7 cellular contexts compared by ENCODE assay signal in the genomic region with DNA sequence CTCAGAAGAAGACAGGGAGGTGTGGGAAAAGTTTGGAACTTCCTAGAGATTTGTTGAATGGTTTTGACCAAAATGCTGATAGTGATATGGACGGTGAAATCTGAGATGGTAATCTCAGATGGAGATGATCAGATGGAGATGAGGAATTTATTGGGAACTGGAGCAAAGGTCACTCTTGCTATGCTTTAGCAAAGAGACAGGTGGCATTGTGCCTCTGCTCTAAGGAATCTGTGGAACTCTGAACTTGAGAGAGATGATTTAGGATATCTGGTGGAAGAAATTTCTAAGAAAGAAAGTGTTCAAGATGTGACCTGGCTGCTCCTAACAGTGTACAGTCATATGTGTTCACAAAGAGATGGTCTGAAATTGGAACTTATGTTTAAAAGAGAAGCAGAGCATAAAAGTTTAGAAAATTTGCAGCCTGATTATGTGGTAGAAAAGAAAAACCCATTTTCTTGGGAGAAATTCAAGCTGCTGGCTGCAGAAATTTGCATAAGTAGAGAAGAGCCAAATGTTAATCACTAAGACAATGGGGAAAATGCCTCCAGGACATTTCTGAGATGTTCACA. TPM values are rescaled to one million over a fixed set of nuclear protein-coding genes. Genes with fewer than 3 reads are reported as not detected.
A peak's percentile ranks its signal among the peaks of the same experiment; 100 is the strongest.
DNase-seq lines count a peak whose midpoint lies in the region; ATAC-seq, FAIRE-seq and TF ChIP-seq lines count a peak whose summit lies in the region.
"Not testable (repeated sequence)": the region's sequence is repeated elsewhere in the genome, so short reads cannot be mapped to it uniquely, and the experiment has no call there.

No MANE protein-coding gene starts in this region.

- H3K4me1 ChIP-seq in GM23338 (ENCODE audit: insufficient read depth); endothelial cell of umbilical vein (ENCODE audit: control insufficient read depth, extremely low read depth, insufficient read depth, low read length); mesendoderm (ENCODE audit: control insufficient read depth, low read depth, low read length): not testable (repeated sequence)

- no CpG with 5 or more reads among the region's 1 CpG for WGBS in mesendoderm (ENCODE audit: extremely low coverage, insufficient coverage, low lambda C conversion rate)

- peaks cover 30% of the 10 kb centered on the region for H3K9me3 Mint-ChIP-seq in GM23338
- peaks cover 15% of the 10 kb centered on the region for H3K9me3 Mint-ChIP-seq in activated CD4-positive, alpha-beta T cell treated with anti-CD3 and anti-CD28 coated beads, Interleukin-2, amount 10 ng/mL, durations not matched to agents 24 days and 14 days
- peaks cover 42% of the 10 kb centered on the region for H3K9me3 Mint-ChIP-seq in activated T-helper 1 cell treated with anti-CD3 and anti-CD28 coated beads, Interleukin-12 subunit alpha, Interleukin-12 subunit beta, Interleukin-2, Interleukin-4 antibody, amounts not matched to agents 30 ng/mL and 10 ng/mL and 1 ng/mL, durations not matched to agents 14 hours and 24 hours and 36 hours
- peaks cover 11% of the 10 kb centered on the region for H3K9me3 Mint-ChIP-seq in activated naive CD8-positive, alpha-beta T cell (ENCODE audit: low read depth)

- not testable (repeated sequence) for H2BK120ac ChIP-seq in mesendoderm (ENCODE audit: low read depth, low read length)

- TF ChIP-seq EP300 in Ishikawa (IDR thresholded peaks at IDR 0.05; ENCODE audit: borderline replicate concordance), result not testable (repeated sequence)

- H3K79me2 ChIP-seq in GM23338 (replicated peaks; ENCODE audit: insufficient read depth); endothelial cell of umbilical vein (ENCODE audit: control insufficient read depth, insufficient read depth, low read length); mesendoderm (ENCODE audit: control insufficient read depth, insufficient read depth, low read length): not testable (repeated sequence)

- not testable (repeated sequence) for H3K4me2 ChIP-seq in GM23338; endothelial cell of umbilical vein (ENCODE audit: insufficient read depth, low read length); mesendoderm (ENCODE audit: low read length)

- H3K9ac ChIP-seq in endothelial cell of umbilical vein (replicated peaks; ENCODE audit: extremely low read depth, insufficient read depth, low read length); mesendoderm (ENCODE audit: low read length): not testable (repeated sequence)

- not testable (repeated sequence) for TF ChIP-seq POLR2A in endothelial cell of umbilical vein (IDR thresholded peaks at IDR 0.05; ENCODE audit: low read depth, low read length)

- dilution Hi-C loops in endothelial cell of umbilical vein (cut with MboI; ENCODE audit: extremely low pct_ligation_motif_present, low sequenced_read_pairs), result not testable (repeated sequence)

- POLR2A ChIA-PET in endothelial cell of umbilical vein (lab: Charles Lee), result not testable (repeated sequence)

- H3K9me1 ChIP-seq in endothelial cell of umbilical vein (replicated peaks; ENCODE audit: control insufficient read depth, extremely low read depth, insufficient read depth, low read length), result not testable (repeated sequence)

- H2BK5ac ChIP-seq in mesendoderm (ENCODE audit: low read length), result not testable (repeated sequence)

- H3K18ac ChIP-seq in mesendoderm (ENCODE audit: low read length), result not testable (repeated sequence)

- not testable (repeated sequence) for ATAC-seq in GM23338

- intact Hi-C loops in activated CD4-positive, alpha-beta T cell treated with anti-CD3 and anti-CD28 coated beads, Interleukin-2, amount 10 ng/mL, durations not matched to agents 24 days and 14 days (cut with micrococcal nuclease); endothelial cell of umbilical vein (cut with micrococcal nuclease): not testable (repeated sequence)
- intact Hi-C loops in activated T-helper 1 cell treated with anti-CD3 and anti-CD28 coated beads, Interleukin-12 subunit alpha, Interleukin-12 subunit beta, Interleukin-2, Interleukin-4 antibody, amounts not matched to agents 30 ng/mL and 10 ng/mL and 1 ng/mL, durations not matched to agents 14 hours and 24 hours and 36 hours (cut with micrococcal nuclease), result loop anchor here (1.0 kb wide), 1 partner anchor 8 kb away; no protein-coding TSS in a partner anchor

- not testable (repeated sequence) for H2AFZ ChIP-seq in GM23338; endothelial cell of umbilical vein (ENCODE audit: low read depth, low read length)

- H3K4me3 Mint-ChIP-seq in GM23338; activated CD4-positive, alpha-beta T cell treated with anti-CD3 and anti-CD28 coated beads, Interleukin-2, amount 10 ng/mL, durations not matched to agents 24 days and 14 days; activated T-helper 1 cell treated with anti-CD3 and anti-CD28 coated beads, Interleukin-12 subunit alpha, Interleukin-12 subunit beta, Interleukin-2, Interleukin-4 antibody, amounts not matched to agents 30 ng/mL and 10 ng/mL and 1 ng/mL, durations not matched to agents 14 hours and 24 hours and 36 hours; activated naive CD8-positive, alpha-beta T cell: not testable (repeated sequence)

- H4K20me1 ChIP-seq in GM23338 (replicated peaks; ENCODE audit: insufficient read depth); endothelial cell of umbilical vein (replicated peaks; ENCODE audit: control insufficient read depth, extremely low read depth, insufficient read depth, low read length): not testable (repeated sequence)

- H3K9me3 ChIP-seq in endothelial cell of umbilical vein (replicated peaks; ENCODE audit: control insufficient read depth, insufficient read depth, low read length), result not testable (repeated sequence)

- peak; percentile 34; the same call in 1 of the 2 replicates for TF ChIP-seq RAD21 in Ishikawa (IDR thresholded peaks at IDR 0.05; ENCODE audit: low read depth)

- not testable (repeated sequence) for H3K4me3 ChIP-seq in GM23338; endothelial cell of umbilical vein (replicated peaks in 1 of 3; ENCODE audit: insufficient read depth in 1 of 3, low read depth in 1 of 3, low read length in 3 of 3); mesendoderm (ENCODE audit: low read length)

- DNase-seq in GM23338 (ENCODE audit: low spot score) (peak; percentile 28), mesendoderm (peak; percentile 26)
- DNase-seq in activated CD4-positive, alpha-beta T cell treated with anti-CD3 and anti-CD28 coated beads, Interleukin-2, amount 10 ng/mL, durations not matched to agents 24 days and 14 days; activated T-helper 1 cell treated with anti-CD3 and anti-CD28 coated beads, Interleukin-12 subunit alpha, Interleukin-12 subunit beta, Interleukin-2, Interleukin-4 antibody, amounts not matched to agents 30 ng/mL and 10 ng/mL and 1 ng/mL, durations not matched to agents 14 hours and 24 hours and 36 hours (ENCODE audit: low spot score); endothelial cell of umbilical vein (ENCODE audit: low read depth, low spot score): not testable (repeated sequence)

- H3K36me3 ChIP-seq in GM23338 (ENCODE audit: insufficient read depth); endothelial cell of umbilical vein (ENCODE audit: control insufficient read depth in 2 of 2, extremely low read depth in 1 of 2, insufficient read depth in 2 of 2, low read length in 2 of 2); mesendoderm (ENCODE audit: control insufficient read depth, insufficient read depth, low read length): not testable (repeated sequence)

- not testable (repeated sequence) for H3K4me1 Mint-ChIP-seq in GM23338; activated CD4-positive, alpha-beta T cell treated with anti-CD3 and anti-CD28 coated beads, Interleukin-2, amount 10 ng/mL, durations not matched to agents 24 days and 14 days; activated T-helper 1 cell treated with anti-CD3 and anti-CD28 coated beads, Interleukin-12 subunit alpha, Interleukin-12 subunit beta, Interleukin-2, Interleukin-4 antibody, amounts not matched to agents 30 ng/mL and 10 ng/mL and 1 ng/mL, durations not matched to agents 14 hours and 24 hours and 36 hours (ENCODE audit: low read depth); activated naive CD8-positive, alpha-beta T cell (ENCODE audit: low read depth)

- not testable (repeated sequence) for H3K9me2 ChIP-seq in GM23338 (ENCODE audit: insufficient read depth)

- not testable (repeated sequence) for H3K27ac Mint-ChIP-seq in GM23338
- peak overlapping the region; percentile 59 for H3K27ac Mint-ChIP-seq in activated CD4-positive, alpha-beta T cell treated with anti-CD3 and anti-CD28 coated beads, Interleukin-2, amount 10 ng/mL, durations not matched to agents 24 days and 14 days
- peak overlapping the region; percentile 66 for H3K27ac Mint-ChIP-seq in activated T-helper 1 cell treated with anti-CD3 and anti-CD28 coated beads, Interleukin-12 subunit alpha, Interleukin-12 subunit beta, Interleukin-2, Interleukin-4 antibody, amounts not matched to agents 30 ng/mL and 10 ng/mL and 1 ng/mL, durations not matched to agents 14 hours and 24 hours and 36 hours
- H3K27ac Mint-ChIP-seq in activated naive CD8-positive, alpha-beta T cell, result peak overlapping the region; percentile 73

- peak overlapping the region; percentile 64; the same call in 1 of the 2 replicates for H3K27ac ChIP-seq in GM23338 (ENCODE audit: low read depth)
- not testable (repeated sequence) for H3K27ac ChIP-seq in endothelial cell of umbilical vein (ENCODE audit: insufficient read depth, low read depth, low read length); mesendoderm (ENCODE audit: low read depth, low read length)

- not testable (repeated sequence) for H3K79me1 ChIP-seq in mesendoderm (ENCODE audit: low read length)

- H2AK5ac ChIP-seq in mesendoderm (ENCODE audit: low read length), result not testable (repeated sequence)

- BruUV-seq in endothelial cell of umbilical vein (replicated peaks; lab: Mats Ljungman, UMichigan), result not testable (repeated sequence)

- not testable (repeated sequence) for H2BK15ac ChIP-seq in mesendoderm (replicated peaks; ENCODE audit: low read depth)

- not testable (repeated sequence) for H3K23ac ChIP-seq in mesendoderm (ENCODE audit: low read length)

- not testable (repeated sequence) for H4K5ac ChIP-seq in mesendoderm (ENCODE audit: low read length)

- H3K56ac ChIP-seq in mesendoderm (ENCODE audit: low read length), result not testable (repeated sequence)

- H3K27me3 Mint-ChIP-seq in GM23338 (ENCODE audit: insufficient read depth, low read depth, poor library complexity); activated CD4-positive, alpha-beta T cell treated with anti-CD3 and anti-CD28 coated beads, Interleukin-2, amount 10 ng/mL, durations not matched to agents 24 days and 14 days; activated T-helper 1 cell treated with anti-CD3 and anti-CD28 coated beads, Interleukin-12 subunit alpha, Interleukin-12 subunit beta, Interleukin-2, Interleukin-4 antibody, amounts not matched to agents 30 ng/mL and 10 ng/mL and 1 ng/mL, durations not matched to agents 14 hours and 24 hours and 36 hours (ENCODE audit: insufficient read depth); activated naive CD8-positive, alpha-beta T cell: not testable (repeated sequence)

- H3F3A ChIP-seq in GM23338 (replicated peaks; ENCODE audit: low read depth), result not testable (repeated sequence)

- not testable (repeated sequence) for H3K27me3 ChIP-seq in GM23338 (ENCODE audit: insufficient read depth); endothelial cell of umbilical vein (ENCODE audit: control insufficient read depth in 2 of 2, insufficient read depth in 2 of 2, low read length in 2 of 2); mesendoderm (ENCODE audit: insufficient read depth, low read length, poor library complexity)

- peaks cover 31% of the 10 kb centered on the region for H3K36me3 Mint-ChIP-seq in GM23338 (ENCODE audit: low read depth)
- H3K36me3 Mint-ChIP-seq in activated CD4-positive, alpha-beta T cell treated with anti-CD3 and anti-CD28 coated beads, Interleukin-2, amount 10 ng/mL, durations not matched to agents 24 days and 14 days (ENCODE audit: low read depth), result peaks cover 13% of the 10 kb centered on the region
- H3K36me3 Mint-ChIP-seq in activated T-helper 1 cell treated with anti-CD3 and anti-CD28 coated beads, Interleukin-12 subunit alpha, Interleukin-12 subunit beta, Interleukin-2, Interleukin-4 antibody, amounts not matched to agents 30 ng/mL and 10 ng/mL and 1 ng/mL, durations not matched to agents 14 hours and 24 hours and 36 hours (ENCODE audit: low read depth), result peaks cover 15% of the 10 kb centered on the region
- peaks cover 19% of the 10 kb centered on the region for H3K36me3 Mint-ChIP-seq in activated naive CD8-positive, alpha-beta T cell

- FAIRE-seq in endothelial cell of umbilical vein (lab: Jason Lieb, UNC), result peak; percentile 18

- TF ChIP-seq CTCF in GM23338 (conservative IDR thresholded peaks at IDR 0.05; ENCODE audit: low read depth in 2 of 2), result peak; percentile 21 to 37; a peak in 2 of 4 replicates
- not testable (repeated sequence) for TF ChIP-seq CTCF in endothelial cell of umbilical vein (IDR thresholded peaks at IDR 0.05; ENCODE audit: extremely low read depth in 1 of 2, insufficient read depth in 1 of 2, low read depth in 1 of 2, low read length in 2 of 2)

- CTCF ChIA-PET in endothelial cell of umbilical vein (lab: Charles Lee), result not testable (repeated sequence)

- not testable (repeated sequence) for H4K8ac ChIP-seq in mesendoderm (ENCODE audit: low read depth, low read length)

- not testable (repeated sequence) for H3K4ac ChIP-seq in mesendoderm (ENCODE audit: low read depth, low read length)

RNA-seq across cellular contexts. Expression of gene TESK1, which starts 25.3 kb away (rescaled TPM):
- total RNA-seq in GM23338 (2014; rRNA removed; shearing (Covaris generic)), result 8.2 and 10.7 TPM in 2 replicates
- polyA plus RNA-seq in GM23338 (2016; fragmentation: Nextera tagmentation; extraction: Ambion mirVana) (6.8 and 7.3 TPM in 2 replicates), endothelial cell of umbilical vein (26.4 and 28.3 TPM in 2 replicates)
- total RNA-seq in activated CD4-positive, alpha-beta T cell treated with anti-CD3 and anti-CD28 coated beads, Interleukin-2, amount 10 ng/mL, durations not matched to agents 24 days and 14 days, result 48.7 and 52.9 TPM in 2 replicates
- total RNA-seq in activated T-helper 1 cell treated with anti-CD3 and anti-CD28 coated beads, Interleukin-12 subunit alpha, Interleukin-12 subunit beta, Interleukin-2, Interleukin-4 antibody, amounts not matched to agents 30 ng/mL and 10 ng/mL and 1 ng/mL, durations not matched to agents 14 hours and 24 hours and 36 hours, result 61.5 and 62.1 TPM in 2 replicates
- 22.5 and 25.3 TPM in 2 replicates for total RNA-seq in endothelial cell of umbilical vein
- 11.6 and 14.0 TPM in 2 replicates for polyA plus RNA-seq in endothelial cell of umbilical vein (2011; cell fraction: cytosol; rRNA removed)
- polyA plus RNA-seq in endothelial cell of umbilical vein (2011; cell fraction: nucleus; rRNA removed), result 62.3 and 67.8 TPM in 2 replicates
- polyA plus RNA-seq in endothelial cell of umbilical vein (2012), result 17.7 and 24.7 TPM in 2 replicates
- polyA minus RNA-seq in endothelial cell of umbilical vein, result 15.6 and 21.2 TPM in 2 replicates
- 12.4 TPM for polyA minus RNA-seq in endothelial cell of umbilical vein (2011; cell fraction: cytosol; rRNA and poly(A)+ RNA removed)
- polyA minus RNA-seq in endothelial cell of umbilical vein (2011; cell fraction: nucleus; rRNA and poly(A)+ RNA removed), result 12.0 and 14.4 TPM in 2 replicates
- 7.1 TPM for polyA plus RNA-seq in mesendoderm (2013, experiment 1 of 2)
- polyA plus RNA-seq in mesendoderm (2013, experiment 2 of 2), result 7.8 TPM

RNA-seq across cellular contexts. Expression of gene CD72, which starts 38.5 kb away (rescaled TPM):
- 2.7 and 4.8 TPM in 2 replicates for total RNA-seq in GM23338 (2014; rRNA removed; shearing (Covaris generic))
- polyA plus RNA-seq in GM23338 (2016; fragmentation: Nextera tagmentation; extraction: Ambion mirVana) (4.6 and 4.7 TPM in 2 replicates), endothelial cell of umbilical vein (0.39 TPM in 1 of 2 replicates, not detected in the other)
- 8.1 and 9.0 TPM in 2 replicates for total RNA-seq in activated CD4-positive, alpha-beta T cell treated with anti-CD3 and anti-CD28 coated beads, Interleukin-2, amount 10 ng/mL, durations not matched to agents 24 days and 14 days
- total RNA-seq in activated T-helper 1 cell treated with anti-CD3 and anti-CD28 coated beads, Interleukin-12 subunit alpha, Interleukin-12 subunit beta, Interleukin-2, Interleukin-4 antibody, amounts not matched to agents 30 ng/mL and 10 ng/mL and 1 ng/mL, durations not matched to agents 14 hours and 24 hours and 36 hours, result 8.3 and 9.6 TPM in 2 replicates
- total RNA-seq in endothelial cell of umbilical vein, result not detected in 2 replicates
- polyA plus RNA-seq in endothelial cell of umbilical vein (2011; cell fraction: cytosol; rRNA removed), result 0.08 and 0.12 TPM in 2 replicates
- polyA plus RNA-seq in endothelial cell of umbilical vein (2011; cell fraction: nucleus; rRNA removed), result 0.37 and 1.3 TPM in 2 replicates
- polyA plus RNA-seq in endothelial cell of umbilical vein (2012), result 0.34 TPM in 1 of 2 replicates, not detected in the other
- polyA minus RNA-seq in endothelial cell of umbilical vein, result not detected in 2 replicates
- polyA minus RNA-seq in endothelial cell of umbilical vein (2011; cell fraction: cytosol; rRNA and poly(A)+ RNA removed), result not detected
- polyA minus RNA-seq in endothelial cell of umbilical vein (2011; cell fraction: nucleus; rRNA and poly(A)+ RNA removed), result not detected in 2 replicates
- polyA plus RNA-seq in mesendoderm (2013, experiment 1 of 2), result 1.2 TPM
- 1.6 TPM for polyA plus RNA-seq in mesendoderm (2013, experiment 2 of 2)
